28 cellular contexts compared by ENCODE assay signal in genomic region chr7:90538405-90538804, GRCh38.
"Had no signal": no experiment of that assay in that cellular context is flagged by ENCODE, and none has a peak within 500 bp of the region (broad histone marks: within the 10 kb centered on the region; RNA-seq: fewer than 3 reads in every experiment).

No MANE protein-coding gene starts in this region.

- ATAC-seq: activated naive CD4-positive, alpha-beta T cell treated with anti-CD3 and anti-CD28 coated beads, Interleukin-2, amount 50 U/mL, for 72 hours; activated naive CD8-positive, alpha-beta T cell treated with anti-CD3 and anti-CD28 coated beads, Interleukin-2, amount 50 U/mL, for 24 hours; activated T-cell treated with anti-CD3 and anti-CD28 coated beads, Interleukin-2, amount 50 U/mL, for 4 hours; activated T-cell treated with anti-CD3 and anti-CD28 coated beads, Interleukin-2, amount 50 U/mL, for 72 hours; activated T-helper 17 cell treated with anti-CD3 and anti-CD28 coated beads, Interleukin-2, amount 50 U/mL, for 72 hours; body of pancreas had no signal

- DNase-seq: activated effector memory CD4-positive, alpha-beta T cell treated with anti-CD3 and anti-CD28 coated beads, Interleukin-2, amount 50 U/mL, for 16 hours; activated effector memory CD4-positive, alpha-beta T cell treated with Interleukin-2 at 50 U/mL for 16 hours; activated gamma-delta T cell; activated gamma-delta T cell treated with Interleukin-2 at 50 U/mL for 16 hours; activated naive CD4-positive, alpha-beta T cell; activated naive CD4-positive, alpha-beta T cell treated with anti-CD3 and anti-CD28 coated beads for 36 hours; activated naive CD4-positive, alpha-beta T cell treated with anti-CD3 and anti-CD28 coated beads, Interleukin-2, amount 10 ng/mL, durations not matched to agents 7 days and 5 days; activated naive CD4-positive, alpha-beta T cell treated with anti-CD3 and anti-CD28 coated beads, Interleukin-2, amount 50 U/mL, for 16 hours; activated naive CD4-positive, alpha-beta T cell treated with Interleukin-2 at 50 U/mL for 16 hours; activated naive CD8-positive, alpha-beta T cell treated with anti-CD3 and anti-CD28 coated beads for 36 hours; activated naive CD8-positive, alpha-beta T cell treated with anti-CD3 and anti-CD28 coated beads, Interleukin-2, amount 10 ng/mL, durations not matched to agents 7 days and 5 days; activated naive CD8-positive, alpha-beta T cell treated with anti-CD3 and anti-CD28 coated beads, Interleukin-2, amount 50 U/mL, for 24 hours; activated T-cell treated with anti-CD3 and anti-CD28 coated beads, Interleukin-2, amount 50 U/mL, for 1 hour; activated T-cell treated with anti-CD3 and anti-CD28 coated beads, Interleukin-2, amount 50 U/mL, for 24 hours; activated T-cell treated with anti-CD3 and anti-CD28 coated beads, Interleukin-2, amount 50 U/mL, for 4 hours; activated T-cell treated with anti-CD3 and anti-CD28 coated beads, Interleukin-2, amount 50 U/mL, for 48 hours; activated T-cell treated with anti-CD3 and anti-CD28 coated beads, Interleukin-2, amount 50 U/mL, for 72 hours; adrenal gland; amniotic stem cell; amygdala; anterior cingulate cortex; aorta; body of pancreas; brain microvascular endothelial cell; central memory CD4-positive, alpha-beta T cell; cerebellar nuclear complex had no signal
